ENCODE assay signal across 9 cellular contexts in genomic region chr14:21092147-21093011, GRCh38. TPM values are rescaled to one million over a fixed set of nuclear protein-coding genes. Genes with fewer than 3 reads are reported as not detected.
DNase-seq lines count a peak whose midpoint lies in the region; ATAC-seq, FAIRE-seq and TF ChIP-seq lines count a peak whose summit lies in the region.
"Had no signal": no experiment of that assay in that cellular context is flagged by ENCODE, and none has a peak within 500 bp of the region (broad histone marks: within the 10 kb centered on the region; RNA-seq: fewer than 3 reads in every experiment).

No MANE protein-coding gene starts in this region.

- peak; percentile 54 for FAIRE-seq in GM19239 (lab: Jason Lieb, UNC)

- no CpG with 5 or more reads among the region's 70 CpGs for whole genome bisulfite sequencing in trophoblast cell (ENCODE audit: extremely low coverage, insufficient coverage, insufficient read length)

- no peak overlapping the region for H2BK120ac ChIP-seq in trophoblast cell (ENCODE audit: insufficient read depth, low read length, poor library complexity)

- H4K8ac ChIP-seq in trophoblast cell (ENCODE audit: low read depth, low read length), result no peak overlapping the region

- no peak overlapping the region for H2BK12ac ChIP-seq in trophoblast cell (ENCODE audit: low read length)

- H2AK5ac ChIP-seq in trophoblast cell (ENCODE audit: low read length), result no peak overlapping the region

- H3K14ac ChIP-seq in trophoblast cell (ENCODE audit: low read length), result no peak overlapping the region

- H3K79me2 ChIP-seq in trophoblast cell (ENCODE audit: control insufficient read depth, insufficient read depth, low read length, poor library complexity), result no peaks in the 10 kb centered on the region

- ATAC-seq in HG03432 (IDR thresholded peaks at IDR 0.05; ENCODE audit: unreplicated experiment), result peak; percentile 93
- peak; percentile 98 for ATAC-seq in upper lobe of right lung

- peak; percentile 100 for TF ChIP-seq CTCF in upper lobe of right lung (IDR thresholded peaks at IDR 0.05)

- H3K27ac ChIP-seq in trophoblast cell (ENCODE audit: low read depth, low read length) (no peak overlapping the region), upper lobe of right lung (no peak overlapping the region)

- no peak overlapping the region for H2BK5ac ChIP-seq in trophoblast cell (ENCODE audit: low read depth, low read length, poor library complexity)

- H3K36me3 ChIP-seq in trophoblast cell (ENCODE audit: control insufficient read depth in 1 of 2, insufficient read depth in 2 of 2, low read length in 2 of 2) (peaks cover 29 to 42% of the 10 kb centered on the region in 2 experiments), upper lobe of right lung (peaks cover 52% of the 10 kb centered on the region)

- H4K91ac ChIP-seq in trophoblast cell (ENCODE audit: low read depth, low read length), result no peak overlapping the region

- no peak overlapping the region for H3K9ac ChIP-seq in trophoblast cell (ENCODE audit: low read length)

- H3K4me1 ChIP-seq in trophoblast cell (ENCODE audit: control insufficient read depth in 1 of 2, insufficient read depth in 2 of 2, low read length in 2 of 2), result peaks cover 0 to 7% of the 10 kb centered on the region in 2 experiments
- peaks cover 12% of the 10 kb centered on the region for H3K4me1 ChIP-seq in upper lobe of right lung

- no peak overlapping the region for H2AFZ ChIP-seq in trophoblast cell (ENCODE audit: insufficient read depth, low read length, poor library complexity)

- H3K9me3 ChIP-seq in trophoblast cell (ENCODE audit: insufficient read depth, low read depth, low read length) (no peaks in the 10 kb centered on the region), upper lobe of right lung (no peaks in the 10 kb centered on the region)

- DNase-seq in CD1c-positive myeloid dendritic cell (ENCODE audit: extremely low spot score) (peak; percentile 89), GM19239 (ENCODE audit: insufficient read length, low spot score) (peak; percentile 99), SHP77 (lab: John Stamatoyannopoulos, UW) (peak; percentile 43 to 78), activated gamma-delta T cell (lab: John Stamatoyannopoulos, UW) (peak; percentile 76), germinal center (ENCODE audit: low spot score) (peak; percentile 91), trophoblast cell (peak; percentile 52 to 86), upper lobe of right lung (peak; percentile 93)

- H3K4me2 ChIP-seq in trophoblast cell (ENCODE audit: low read length), result no peak overlapping the region

- no peak overlapping the region for H3K4ac ChIP-seq in trophoblast cell (ENCODE audit: low read depth, low read length)

- H3K4me3 ChIP-seq in trophoblast cell (ENCODE audit: low read depth, low read length), result no peak overlapping the region
- no peak overlapping the region for H3K4me3 ChIP-seq in upper lobe of right lung

- no peak overlapping the region for H3K18ac ChIP-seq in trophoblast cell (ENCODE audit: low read length)

- H4K12ac ChIP-seq in trophoblast cell (ENCODE audit: low read depth, low read length), result no peak overlapping the region

- intact Hi-C loops in upper lobe of right lung (cut with DNase I), result loop anchor here (5.0 kb wide), 1 partner anchor 75 kb away; no protein-coding TSS in a partner anchor

- no peaks in the 10 kb centered on the region for H3K79me1 ChIP-seq in trophoblast cell (ENCODE audit: low read length)

- no peak overlapping the region for H3K23ac ChIP-seq in trophoblast cell (ENCODE audit: low read length)

- no peaks in the 10 kb centered on the region for H3K27me3 ChIP-seq in trophoblast cell (ENCODE audit: insufficient read depth, low read length)
- no peaks in the 10 kb centered on the region for H3K27me3 ChIP-seq in upper lobe of right lung

RNA-seq across cellular contexts. Expression of gene ZNF219, which starts 6.1 kb away (rescaled TPM):
- polyA plus RNA-seq in trophoblast cell (2013), result 11.7 and 12.0 TPM in 2 replicates
- total RNA-seq in upper lobe of right lung, result 52.8 TPM

RNA-seq across cellular contexts. Expression of gene TMEM253, which starts 8.5 kb away (rescaled TPM):
- polyA plus RNA-seq in trophoblast cell (2013), result 0.54 and 0.62 TPM in 2 replicates
- total RNA-seq in upper lobe of right lung, result 0.67 TPM

RNA-seq across cellular contexts. Expression of gene ARHGEF40, which starts 22.3 kb away (rescaled TPM):
- 26.0 and 26.5 TPM in 2 replicates for polyA plus RNA-seq in trophoblast cell (2013)
- 39.2 TPM for total RNA-seq in upper lobe of right lung

RNA-seq across cellular contexts. Expression of gene RNASE8, which starts 34.8 kb away (rescaled TPM):
- polyA plus RNA-seq in trophoblast cell (2013), result not detected in 2 replicates
- total RNA-seq in upper lobe of right lung, result not detected
- polyA plus RNA-seq: adipose tissue had no signal

RNA-seq across cellular contexts. Expression of gene RNASE7, which starts 50.2 kb away (rescaled TPM):
- 0.38 and 0.49 TPM in 2 replicates for polyA plus RNA-seq in trophoblast cell (2013)
- not detected for total RNA-seq in upper lobe of right lung
